ENCODE assay signal across 12 cellular contexts in the genomic region with DNA sequence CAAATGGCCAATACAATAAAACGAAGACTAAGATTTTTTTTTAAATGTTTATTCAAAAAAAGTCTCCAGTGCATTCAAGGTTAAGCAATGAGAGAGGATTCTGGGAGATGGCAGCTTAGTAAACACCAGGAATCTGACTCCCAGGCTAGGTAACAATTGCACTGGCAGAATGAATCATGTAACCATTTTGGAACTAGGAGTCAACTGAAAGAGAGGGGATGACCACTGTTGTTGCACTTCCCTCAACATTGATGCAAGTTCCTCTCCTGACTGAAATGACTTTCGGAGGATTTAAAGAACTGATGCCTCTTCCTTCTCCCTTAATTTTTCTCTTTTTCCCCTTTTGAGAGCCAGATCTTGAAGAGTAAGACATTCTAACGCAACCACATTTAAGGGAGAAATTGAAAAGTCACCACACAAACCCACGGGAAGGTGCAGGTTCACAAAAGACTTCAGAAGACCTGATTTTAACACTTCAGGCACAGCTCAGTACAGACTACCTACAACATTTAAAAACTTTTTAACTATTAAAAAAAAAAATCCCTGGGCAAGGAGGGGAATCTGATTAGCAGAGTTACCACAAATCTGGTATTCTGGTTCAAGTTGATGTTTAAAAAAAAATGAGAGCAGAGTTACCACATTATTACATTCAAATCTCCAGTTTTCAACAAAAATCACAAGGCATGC. TPM values are rescaled to one million over a fixed set of nuclear protein-coding genes. Genes with fewer than 3 reads are reported as not detected.
DNase-seq lines count a peak whose midpoint lies in the region; ATAC-seq and TF ChIP-seq lines count a peak whose summit lies in the region.
"Had no signal": no experiment of that assay in that cellular context is flagged by ENCODE, and none has a peak within 500 bp of the region (broad histone marks: within the 10 kb centered on the region; RNA-seq: fewer than 3 reads in every experiment).

No MANE protein-coding gene starts in this region.

- no peak overlapping the region for H3K4me3 Mint-ChIP-seq in CD8-positive, alpha-beta T cell
- H3K4me3 Mint-ChIP-seq: activated CD4-positive, alpha-beta T cell treated with anti-CD3 and anti-CD28 coated beads, Interleukin-2, amount 10 ng/mL, durations not matched to agents 24 days and 14 days had no signal

- H3K27me3 Mint-ChIP-seq in CD8-positive, alpha-beta T cell (ENCODE audit: low read depth), result no peaks in the 10 kb centered on the region
- H3K27me3 Mint-ChIP-seq: activated CD4-positive, alpha-beta T cell treated with anti-CD3 and anti-CD28 coated beads, Interleukin-2, amount 10 ng/mL, durations not matched to agents 24 days and 14 days had no signal

- peaks cover 30% of the 10 kb centered on the region for H3K4me1 Mint-ChIP-seq in CD8-positive, alpha-beta T cell (ENCODE audit: low read depth)

- H3K4me3 ChIP-seq in CD8-positive, alpha-beta T cell (ENCODE audit: low read depth, low read length), result no peak overlapping the region
- no peak overlapping the region for H3K4me3 ChIP-seq in cardiac fibroblast (replicated peaks in 1 of 2; ENCODE audit: low read depth in 2 of 2, low read length in 2 of 2)

- H3K27ac ChIP-seq in CD8-positive, alpha-beta T cell (ENCODE audit: low read depth, low read length), result no peak overlapping the region

- TF ChIP-seq CTCF in CD8-positive, alpha-beta T cell (IDR thresholded peaks at IDR 0.05), result no peak
- no peak for TF ChIP-seq CTCF in cardiac fibroblast (IDR thresholded peaks at IDR 0.05; ENCODE audit: low read depth, low read length)

- H3K9me3 ChIP-seq in CD8-positive, alpha-beta T cell (ENCODE audit: low read length), result no peaks in the 10 kb centered on the region

- no peaks in the 10 kb centered on the region for H3K36me3 ChIP-seq in CD8-positive, alpha-beta T cell (ENCODE audit: insufficient read depth, low read length)

- CTCF ChIA-PET in CD8-positive, alpha-beta T cell (lab: Charles Lee), result interaction anchor here (2.0 kb wide), 1 partner anchor 254 kb away, joined by 4 read pairs; no protein-coding TSS in a partner anchor

- H3K27me3 ChIP-seq in CD8-positive, alpha-beta T cell (ENCODE audit: insufficient read depth, low read length), result no peaks in the 10 kb centered on the region

- H3K36me3 Mint-ChIP-seq in CD8-positive, alpha-beta T cell, result peaks cover 32% of the 10 kb centered on the region

- H3K9me3 Mint-ChIP-seq in CD8-positive, alpha-beta T cell, result no peaks in the 10 kb centered on the region
- H3K9me3 Mint-ChIP-seq: activated CD4-positive, alpha-beta T cell treated with anti-CD3 and anti-CD28 coated beads, Interleukin-2, amount 10 ng/mL, durations not matched to agents 24 days and 14 days had no signal

- no peaks in the 10 kb centered on the region for H3K4me1 ChIP-seq in CD8-positive, alpha-beta T cell (ENCODE audit: insufficient read depth, low read length)

- peak overlapping the region; percentile 2 for H3K27ac Mint-ChIP-seq in CD8-positive, alpha-beta T cell
- H3K27ac Mint-ChIP-seq: activated CD4-positive, alpha-beta T cell treated with anti-CD3 and anti-CD28 coated beads, Interleukin-2, amount 10 ng/mL, durations not matched to agents 24 days and 14 days had no signal

- POLR2A ChIA-PET in CD8-positive, alpha-beta T cell (lab: Charles Lee), result no interaction called here

- no peak for ATAC-seq in CD8-positive, alpha-beta T cell
- no peak for ATAC-seq in GM21576 (IDR thresholded peaks at IDR 0.05; ENCODE audit: unreplicated experiment)
- no peak for ATAC-seq in HG03439 (IDR thresholded peaks at IDR 0.05; ENCODE audit: unreplicated experiment)

- no peak for DNase-seq in CD8-positive, alpha-beta T cell
- DNase-seq in LHCN-M2 (ENCODE audit: low read depth) (peak; percentile 60), cardiac fibroblast (ENCODE audit: low read depth in 2 of 2) (peak; percentile 15 to 81), midbrain (lab: John Stamatoyannopoulos, UW) (peak; percentile 5), NCI-H1417 treated with DMSO at 0.1 percent for 48 hours (lab: John Stamatoyannopoulos, UW) (no peak), cortex of kidney (lab: John Stamatoyannopoulos, UW) (no peak)
- DNase-seq: activated CD4-positive, alpha-beta T cell treated with anti-CD3 and anti-CD28 coated beads, Interleukin-2, amount 10 ng/mL, durations not matched to agents 24 days and 14 days; activated naive CD4-positive, alpha-beta T cell treated with anti-CD3 and anti-CD28 coated beads, Interleukin-2, amount 50 U/mL, for 16 hours; SHP77; stimulated activated CD4-positive, alpha-beta T cell treated with anti-CD3 and anti-CD28 coated beads, Interleukin-4, amount 100 ng/mL, for 24 hours had no signal

- intact Hi-C loops in CD8-positive, alpha-beta T cell (cut with DNase I, micrococcal nuclease), result no loop called here

RNA-seq across cellular contexts. Expression of a gene that starts 56.8 kb away (rescaled TPM):
- 10 to 100 TPM; 38.8 to 41.1 TPM for total RNA-seq in CD8-positive, alpha-beta T cell
- 5.1 and 5.9 TPM in 2 replicates for total RNA-seq in LHCN-M2 (2014; rRNA removed)
- 9.2 TPM for polyA plus RNA-seq in LHCN-M2 (2012)

Comparison
In these comparisons a context has a peak if more than half of its experiments do, and no peak if none do; other contexts are left out.
1. DNase-seq: peak in LHCN-M2 (single experiment), cardiac fibroblast (2 of 2) and midbrain (single experiment); none in CD8-positive, alpha-beta T cell (0 of 7), NCI-H1417 treated with DMSO at 0.1 percent for 48 hours (single experiment) and cortex of kidney (single experiment).